Comparison of ENCODE assay signal across 2 cellular contexts in the genomic region with DNA sequence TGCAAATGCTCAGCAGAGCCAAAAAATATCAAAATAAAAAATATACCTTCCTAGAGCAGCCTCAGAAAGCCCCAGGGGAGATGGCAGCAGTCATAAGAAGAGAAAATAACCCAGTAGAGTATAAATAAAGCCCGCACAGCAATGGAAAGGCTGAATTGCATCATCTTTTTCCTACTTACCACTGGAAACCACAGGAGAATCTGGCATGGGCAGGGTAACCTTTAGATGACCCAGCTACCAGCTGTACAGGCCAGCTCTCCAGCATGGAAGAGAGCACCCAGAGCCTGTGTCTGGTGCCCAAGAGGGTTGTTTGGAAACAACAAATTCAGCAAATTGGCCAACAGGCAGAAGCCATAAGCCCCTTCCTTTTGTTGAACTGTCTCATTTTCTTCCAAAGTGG.
TF ChIP-seq lines count a peak whose summit lies in the region.

No MANE protein-coding gene starts in this region.

TF ChIP-seq in liver, 16 proteins besides CTCF, POLR2A, EP300 and RAD21 (continued from another document):
- TF ChIP-seq, protein P1, sequence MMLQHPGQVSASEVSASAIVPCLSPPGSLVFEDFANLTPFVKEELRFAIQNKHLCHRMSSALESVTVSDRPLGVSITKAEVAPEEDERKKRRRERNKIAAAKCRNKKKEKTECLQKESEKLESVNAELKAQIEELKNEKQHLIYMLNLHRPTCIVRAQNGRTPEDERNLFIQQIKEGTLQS (IDR thresholded peaks at IDR 0.05) = peak; percentile 76
- TF ChIP-seq RXRA (IDR thresholded peaks at IDR 0.05) (peak; percentile 71 to 79), GABPA (IDR thresholded peaks at IDR 0.05 in 1 of 2, conservative IDR thresholded peaks at IDR 0.05 in 1 of 2) (no peak), HNF4G (IDR thresholded peaks at IDR 0.05) (no peak), JUND (IDR thresholded peaks at IDR 0.05) (peak in 1 of 2 donors; percentile 19)

TF ChIP-seq in HepG2, 621 proteins besides CTCF, POLR2A, EP300 and RAD21 (continued from another document):
- TF ChIP-seq, protein P2, sequence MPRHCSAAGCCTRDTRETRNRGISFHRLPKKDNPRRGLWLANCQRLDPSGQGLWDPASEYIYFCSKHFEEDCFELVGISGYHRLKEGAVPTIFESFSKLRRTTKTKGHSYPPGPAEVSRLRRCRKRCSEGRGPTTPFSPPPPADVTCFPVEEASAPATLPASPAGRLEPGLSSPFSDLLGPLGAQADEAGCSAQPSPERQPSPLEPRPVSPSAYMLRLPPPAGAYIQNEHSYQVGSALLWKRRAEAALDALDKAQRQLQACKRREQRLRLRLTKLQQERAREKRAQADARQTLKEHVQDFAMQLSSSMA (CRISPR knock-in tag; IDR thresholded peaks at IDR 0.05) = no peak
- no peak for TF ChIP-seq ZFP41 (CRISPR knock-in tag; IDR thresholded peaks at IDR 0.05; ENCODE audit: borderline replicate concordance)
- TF ChIP-seq ZNF263 (CRISPR knock-in tag; IDR thresholded peaks at IDR 0.05) = no peak
- no peak for TF ChIP-seq SNAPC2 (CRISPR knock-in tag; IDR thresholded peaks at IDR 0.05)
- TF ChIP-seq, protein P3, sequence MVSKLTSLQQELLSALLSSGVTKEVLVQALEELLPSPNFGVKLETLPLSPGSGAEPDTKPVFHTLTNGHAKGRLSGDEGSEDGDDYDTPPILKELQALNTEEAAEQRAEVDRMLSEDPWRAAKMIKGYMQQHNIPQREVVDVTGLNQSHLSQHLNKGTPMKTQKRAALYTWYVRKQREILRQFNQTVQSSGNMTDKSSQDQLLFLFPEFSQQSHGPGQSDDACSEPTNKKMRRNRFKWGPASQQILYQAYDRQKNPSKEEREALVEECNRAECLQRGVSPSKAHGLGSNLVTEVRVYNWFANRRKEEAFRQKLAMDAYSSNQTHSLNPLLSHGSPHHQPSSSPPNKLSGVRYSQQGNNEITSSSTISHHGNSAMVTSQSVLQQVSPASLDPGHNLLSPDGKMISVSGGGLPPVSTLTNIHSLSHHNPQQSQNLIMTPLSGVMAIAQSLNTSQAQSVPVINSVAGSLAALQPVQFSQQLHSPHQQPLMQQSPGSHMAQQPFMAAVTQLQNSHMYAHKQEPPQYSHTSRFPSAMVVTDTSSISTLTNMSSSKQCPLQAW (CRISPR knock-in tag; IDR thresholded peaks at IDR 0.05) = no peak
